Comparison of ENCODE assay signal across 8 cellular contexts in the genomic region with DNA sequence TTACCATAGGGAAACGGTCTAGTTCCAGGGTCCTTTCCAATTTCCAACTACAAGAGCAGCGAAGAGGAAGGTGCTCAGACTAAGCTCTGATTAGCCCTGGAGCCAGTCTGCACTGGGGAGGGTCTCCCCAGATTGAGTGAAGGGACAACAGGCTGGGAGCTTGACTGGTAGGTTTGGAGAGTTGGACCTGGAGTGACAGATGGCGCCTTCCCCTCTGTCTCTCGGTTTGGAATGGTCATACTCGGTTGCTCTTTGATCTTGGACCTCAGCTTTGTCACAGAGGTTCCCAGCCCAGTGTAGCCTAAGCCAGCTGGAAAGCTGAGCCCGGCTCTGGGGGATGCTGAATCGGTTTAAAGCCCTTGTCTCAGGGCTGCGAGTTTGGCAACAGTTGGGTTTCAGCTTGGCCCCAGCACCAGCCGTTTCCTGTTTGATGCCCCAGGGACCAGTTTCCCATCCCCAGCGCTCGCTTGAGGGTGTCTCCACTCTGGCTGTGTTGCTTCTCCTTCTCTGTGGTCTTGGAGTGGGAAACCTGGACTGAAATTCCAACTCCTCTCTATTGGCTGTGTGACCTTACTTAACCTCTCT. TPM values are rescaled to one million over a fixed set of nuclear protein-coding genes. Genes with fewer than 3 reads are reported as not detected.
DNase-seq lines count a peak whose midpoint lies in the region; ATAC-seq and TF ChIP-seq lines count a peak whose summit lies in the region.

No MANE protein-coding gene starts in this region.

- TF ChIP-seq CTCF in cardiac fibroblast (IDR thresholded peaks at IDR 0.05; ENCODE audit: low read depth, low read length) = no peak

- peaks cover 4% of the 10 kb centered on the region for H3K36me3 ChIP-seq in NT2/D1 (ENCODE audit: insufficient read depth, insufficient read length, low read length)

- peaks cover 6% of the 10 kb centered on the region for H3K4me1 ChIP-seq in NT2/D1 (ENCODE audit: insufficient read depth, insufficient read length)

- H3K4me3 ChIP-seq in NT2/D1 (ENCODE audit: insufficient read length, low read depth) = peak overlapping the region; percentile 88
- peak overlapping the region; percentile 83 to 85 for H3K4me3 ChIP-seq in cardiac fibroblast (replicated peaks in 1 of 2; ENCODE audit: low read depth in 2 of 2, low read length in 2 of 2)

- peak overlapping the region; percentile 85 for H3K9ac ChIP-seq in NT2/D1 (ENCODE audit: insufficient read length, low read depth)

- ATAC-seq in left lobe of liver = peak; percentile 80
- ATAC-seq in stimulated activated naive CD8-positive, alpha-beta T cell treated with anti-CD3 and anti-CD28 coated beads, Interleukin-15, Interleukin-2, amounts not matched to agents 100 U/mL and 50 U/mL, for 24 hours = no peak
- no peak for ATAC-seq in GM19395 (IDR thresholded peaks at IDR 0.05; ENCODE audit: unreplicated experiment)
- ATAC-seq in GM18909 (IDR thresholded peaks at IDR 0.05; ENCODE audit: poor library complexity, unreplicated experiment) = no peak

- peak; percentile 21 to 22 for DNase-seq in stimulated activated CD4-positive, alpha-beta T cell treated with anti-CD3 and anti-CD28 coated beads, Interleukin-2, amount 100 ng/mL, for 24 hours
- no peak for DNase-seq in stimulated activated CD4-positive, alpha-beta T cell treated with anti-CD3 and anti-CD28 coated beads, Interleukin-1b, Interleukin-23, amount 100 ng/mL, for 48 hours
- DNase-seq in NT2/D1 (ENCODE audit: low read depth, low spot score) (no peak), cardiac fibroblast (ENCODE audit: low read depth in 2 of 2) (peak; percentile 57 to 65), left lobe of liver (ENCODE audit: low spot score) (peak; percentile 83)
- DNase-seq in stimulated activated naive CD8-positive, alpha-beta T cell treated with anti-CD3 and anti-CD28 coated beads, Interleukin-15, Interleukin-2, amounts not matched to agents 100 U/mL and 50 U/mL, for 24 hours = peak; percentile 33

- H3K9me3 ChIP-seq in NT2/D1 (ENCODE audit: insufficient read depth, low read length) = no peaks in the 10 kb centered on the region

- peaks cover 12% of the 10 kb centered on the region for H3K27me3 ChIP-seq in NT2/D1 (ENCODE audit: insufficient read depth, insufficient read length)

RNA-seq across cellular contexts. Expression of gene ULK4, which starts 53.1 kb away (rescaled TPM):
- 2.3 TPM for total RNA-seq in left lobe of liver

Comparison
In these comparisons a context has a peak if more than half of its experiments do, and no peak if none do; other contexts are left out.
1. DNase-seq: peak in stimulated activated CD4-positive, alpha-beta T cell treated with anti-CD3 and anti-CD28 coated beads, Interleukin-2, amount 100 ng/mL, for 24 hours (2 of 2), cardiac fibroblast (2 of 2), left lobe of liver (single experiment) and stimulated activated naive CD8-positive, alpha-beta T cell treated with anti-CD3 and anti-CD28 coated beads, Interleukin-15, Interleukin-2, amounts not matched to agents 100 U/mL and 50 U/mL, for 24 hours (single experiment); none in stimulated activated CD4-positive, alpha-beta T cell treated with anti-CD3 and anti-CD28 coated beads, Interleukin-1b, Interleukin-23, amount 100 ng/mL, for 48 hours (single experiment) and NT2/D1 (single experiment).